Comparison of ENCODE assay signal across 13 cellular contexts in the genomic region with DNA sequence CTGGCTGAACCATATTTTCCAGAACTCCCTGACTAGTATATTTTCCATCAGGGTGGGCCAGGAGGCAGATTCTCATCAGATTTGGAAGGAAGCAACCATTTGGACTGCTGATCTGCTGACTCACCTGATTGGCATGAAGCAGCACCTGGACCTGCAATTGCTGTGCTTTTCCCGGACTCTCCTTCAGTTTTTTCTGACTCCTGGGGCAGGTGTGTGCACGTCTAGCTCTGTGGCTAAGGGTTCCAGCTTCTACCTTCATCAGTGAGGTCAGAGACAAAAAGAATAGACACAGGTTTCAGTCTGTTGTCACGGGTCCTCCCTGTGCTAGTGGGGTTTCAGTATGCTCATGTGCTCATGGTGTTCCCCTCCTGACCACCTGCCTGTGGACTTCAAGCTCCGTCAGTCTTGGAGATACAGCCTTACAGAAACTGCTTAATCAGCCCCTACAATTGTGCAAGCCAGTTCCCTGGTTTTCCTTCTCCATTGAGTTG. TPM values are rescaled to one million over a fixed set of nuclear protein-coding genes. Genes with fewer than 3 reads are reported as not detected.
DNase-seq lines count a peak whose midpoint lies in the region; ATAC-seq and TF ChIP-seq lines count a peak whose summit lies in the region.
"Had no signal": no experiment of that assay in that cellular context is flagged by ENCODE, and none has a peak within 500 bp of the region (broad histone marks: within the 10 kb centered on the region; RNA-seq: fewer than 3 reads in every experiment).

No MANE protein-coding gene starts in this region.

- TF ChIP-seq POLR2A in esophagus squamous epithelium (IDR thresholded peaks at IDR 0.05), result no peak

- peaks cover 0 to under 1% (median 0%) of the 10 kb centered on the region in 3 donors for H3K36me3 ChIP-seq in esophagus squamous epithelium

- no peak for DNase-seq in CD4-positive, alpha-beta T cell
- DNase-seq in NCI-H1105 treated with DMSO at 0.1 percent for 48 hours (lab: John Stamatoyannopoulos, UW) (peak; percentile 41), esophagus squamous epithelium (lab: John Stamatoyannopoulos, UW) (no peak), MV-4-11 (lab: John Stamatoyannopoulos, UW) (no peak), NCI-H1436 (lab: John Stamatoyannopoulos, UW) (no peak)
- DNase-seq: activated T-cell treated with anti-CD3 and anti-CD28 coated beads, Interleukin-2, amount 50 U/mL, for 48 hours; head of caudate nucleus; NCI-H524 had no signal

- peak overlapping the region; percentile 66 for H3K27ac Mint-ChIP-seq in CD4-positive, alpha-beta T cell
- H3K27ac Mint-ChIP-seq: stimulated activated naive CD8-positive, alpha-beta T cell treated with anti-CD3 and anti-CD28 coated beads, Interleukin-15, Interleukin-2, amounts not matched to agents 100 ng/mL and 50 ng/mL, for 24 hours had no signal

- intact Hi-C loops in CD4-positive, alpha-beta T cell (cut with DNase I, micrococcal nuclease), result loop anchor here in 1 of 2 experiments (10.0 kb wide), 2 partner anchors 125 to 1715 kb away; a partner anchor contains a TSS
- intact Hi-C loops in esophagus squamous epithelium (cut with DNase I), result no loop called here

- H3K36me3 Mint-ChIP-seq in CD4-positive, alpha-beta T cell (ENCODE audit: low read depth), result peaks cover 34% of the 10 kb centered on the region

- H3K27me3 Mint-ChIP-seq in CD4-positive, alpha-beta T cell, result no peaks in the 10 kb centered on the region
- H3K27me3 Mint-ChIP-seq: stimulated activated naive CD8-positive, alpha-beta T cell treated with anti-CD3 and anti-CD28 coated beads, Interleukin-15, Interleukin-2, amounts not matched to agents 100 ng/mL and 50 ng/mL, for 24 hours had no signal

- H3K27ac ChIP-seq in CD4-positive, alpha-beta T cell (ENCODE audit: low read depth, low read length), result no peak overlapping the region
- H3K27ac ChIP-seq in esophagus squamous epithelium, result peak overlapping the region; percentile 67 to 88 (median 72)

- H3K4me1 ChIP-seq in esophagus squamous epithelium, result peaks cover 13 to 66% (median 43%) of the 10 kb centered on the region in 3 donors
- H3K4me1 ChIP-seq: HAP-1 had no signal

- POLR2A ChIA-PET in CD4-positive, alpha-beta T cell (lab: Charles Lee), result no interaction called here

- H3K9me3 ChIP-seq in CD4-positive, alpha-beta T cell (ENCODE audit: control insufficient read depth, low read length), result no peaks in the 10 kb centered on the region
- H3K9me3 ChIP-seq in esophagus squamous epithelium, result no peaks in the 10 kb centered on the region
- H3K9me3 ChIP-seq: HAP-1 had no signal

- ATAC-seq in CD4-positive, alpha-beta T cell (ENCODE audit: poor library complexity), result no peak
- ATAC-seq in GM21529 (IDR thresholded peaks at IDR 0.05; ENCODE audit: unreplicated experiment) (peak; percentile 40), GM21526 (IDR thresholded peaks at IDR 0.05; ENCODE audit: low FRiP score, unreplicated experiment) (no peak), GM19452 (IDR thresholded peaks at IDR 0.05; ENCODE audit: unreplicated experiment) (no peak)

- H3K9me3 Mint-ChIP-seq in CD4-positive, alpha-beta T cell, result no peaks in the 10 kb centered on the region
- H3K9me3 Mint-ChIP-seq: stimulated activated naive CD8-positive, alpha-beta T cell treated with anti-CD3 and anti-CD28 coated beads, Interleukin-15, Interleukin-2, amounts not matched to agents 100 ng/mL and 50 ng/mL, for 24 hours had no signal

- WGBS in esophagus squamous epithelium, 2 donors, result 21 to 32% methylated on average over 2 to 4 of the region's 4 CpGs

- no peak overlapping the region for H3K4me3 Mint-ChIP-seq in CD4-positive, alpha-beta T cell
- H3K4me3 Mint-ChIP-seq: stimulated activated naive CD8-positive, alpha-beta T cell treated with anti-CD3 and anti-CD28 coated beads, Interleukin-15, Interleukin-2, amounts not matched to agents 100 ng/mL and 50 ng/mL, for 24 hours had no signal

- TF ChIP-seq CTCF in CD4-positive, alpha-beta T cell (IDR thresholded peaks at IDR 0.05), result no peak
- no peak for TF ChIP-seq CTCF in esophagus squamous epithelium (IDR thresholded peaks at IDR 0.05)

- CTCF ChIA-PET in CD4-positive, alpha-beta T cell (lab: Charles Lee), result no interaction called here

- H3K27me3 ChIP-seq in CD4-positive, alpha-beta T cell (ENCODE audit: control insufficient read depth, insufficient read depth, low read length), result no peaks in the 10 kb centered on the region
- no peaks in the 10 kb centered on the region for H3K27me3 ChIP-seq in esophagus squamous epithelium

- peaks cover 39% of the 10 kb centered on the region for H3K4me1 Mint-ChIP-seq in CD4-positive, alpha-beta T cell (ENCODE audit: low read depth)

- H3K4me3 ChIP-seq in esophagus squamous epithelium, result no peak overlapping the region
- H3K4me3 ChIP-seq: HAP-1 had no signal

RNA-seq across cellular contexts. Expression of a gene that starts 31.5 kb away (rescaled TPM):
- total RNA-seq in CD4-positive, alpha-beta T cell, result 10 to 100 TPM; 63.5 to 64.0 TPM
- total RNA-seq in esophagus squamous epithelium, result 10 to 100 TPM; 24.2 to 32.7 (median 29.7) TPM
